ENCODE assay signal across 8 cellular contexts in genomic region chr12:124940143-124940392, GRCh38. TPM values are rescaled to one million over a fixed set of nuclear protein-coding genes. Genes with fewer than 3 reads are reported as not detected.
DNase-seq lines count a peak whose midpoint lies in the region; ATAC-seq, FAIRE-seq and TF ChIP-seq lines count a peak whose summit lies in the region.

No MANE protein-coding gene starts in this region.

- DNase-seq in H7 (no peak), left colon (no peak), frontal cortex (ENCODE audit: low spot score in 2 of 2) (no peak), pons (ENCODE audit: low spot score) (no peak), amygdala (lab: John Stamatoyannopoulos, UW) (no peak)
- DNase-seq in activated CD4-positive, alpha-beta T cell treated with anti-CD3 and anti-CD28 coated beads for 48 hours, result no peak

- peak; percentile 29 for ATAC-seq in left colon

- FAIRE-seq in TTC549 (lab: Jason Lieb, UNC), result peak; percentile 90
- FAIRE-seq in frontal cortex (lab: Jason Lieb, UNC), result no peak

- no peaks in the 10 kb centered on the region for H3K27me3 ChIP-seq in H7 (ENCODE audit: control insufficient read depth, insufficient read depth, low read length)

- intact Hi-C loops in left colon (cut with DNase I, micrococcal nuclease), result no loop called here

- peak overlapping the region; percentile 96 for H3K27ac ChIP-seq in 22Rv1

- TF ChIP-seq CTCF in 22Rv1 (IDR thresholded peaks at IDR 0.05), result no peak

- H3K36me3 ChIP-seq in H7 (replicated peaks; ENCODE audit: control insufficient read depth, insufficient read depth, low read length), result peaks cover 2% of the 10 kb centered on the region; the same call in 1 of the 2 replicates

- H3K4me3 ChIP-seq in H7 (ENCODE audit: insufficient read depth, low read depth, low read length), result peak overlapping the region; percentile 68

RNA-seq across cellular contexts. Expression of gene UBC, which starts 25.6 kb away (rescaled TPM):
- total RNA-seq in H7 (2014; rRNA removed; shearing (Covaris generic)), result 1,051 and 1,131 TPM in 2 replicates
- total RNA-seq in left colon (1,000 to 10,000 TPM; 1,187 to 1,359 TPM), frontal cortex (1,522 TPM)

RNA-seq across cellular contexts. Expression of gene DHX37, which starts 48.9 kb away (rescaled TPM):
- total RNA-seq in H7 (2014; rRNA removed; shearing (Covaris generic)), result 40.7 and 43.1 TPM in 2 replicates
- 10 to 100 TPM; 13.9 to 18.0 TPM for total RNA-seq in left colon
- 9.8 TPM for total RNA-seq in frontal cortex

RNA-seq across cellular contexts. Expression of gene BRI3BP, which starts 53.4 kb away (rescaled TPM):
- total RNA-seq in H7 (2014; rRNA removed; shearing (Covaris generic)), result 5.0 and 6.7 TPM in 2 replicates
- total RNA-seq in left colon (10 to 100 TPM; 42.1 to 49.1 TPM), frontal cortex (21.6 TPM)
